9 cellular contexts compared by ENCODE assay signal in genomic region chr2:39121523-39122063, GRCh38. TPM values are rescaled to one million over a fixed set of nuclear protein-coding genes. Genes with fewer than 3 reads are reported as not detected.
DNase-seq lines count a peak whose midpoint lies in the region; ATAC-seq, FAIRE-seq and TF ChIP-seq lines count a peak whose summit lies in the region.
"Had no signal": no experiment of that assay in that cellular context is flagged by ENCODE, and none has a peak within 500 bp of the region (broad histone marks: within the 10 kb centered on the region; RNA-seq: fewer than 3 reads in every experiment).

No MANE protein-coding gene starts in this region.

- H3K9me3 ChIP-seq in RWPE2 (ENCODE audit: severe bottlenecking) (no peaks in the 10 kb centered on the region), psoas muscle (no peaks in the 10 kb centered on the region)

- peak; percentile 58 for DNase-seq in NCI-H82 (lab: John Stamatoyannopoulos, UW)
- DNase-seq in NCI-H82 treated with DMSO at 0.1 percent for 48 hours (lab: John Stamatoyannopoulos, UW; ENCODE audit: unreplicated experiment), result no peak
- DNase-seq in RWPE2 (ENCODE audit: low spot score), result no peak
- DNase-seq in epithelial cell of prostate (ENCODE audit: low read depth, low spot score), result no peak
- no peak for DNase-seq in psoas muscle
- DNase-seq in NAMALWA (ENCODE audit: low spot score), result no peak
- DNase-seq in GM19239 (ENCODE audit: insufficient read length, low spot score), result no peak
- no peak for DNase-seq in stimulated activated CD4-positive, alpha-beta T cell treated with anti-CD3 and anti-CD28 coated beads, Interleukin-4, amount 100 ng/mL, for 24 hours

- H3K4me3 ChIP-seq in RWPE2 (ENCODE audit: severe bottlenecking), result peak overlapping the region; percentile 64
- H3K4me3 ChIP-seq in psoas muscle, result peak overlapping the region; percentile 92

- H3K27me3 ChIP-seq in RWPE2 (ENCODE audit: insufficient read depth, poor library complexity, severe bottlenecking) (no peaks in the 10 kb centered on the region), psoas muscle (ENCODE audit: insufficient read depth in 3 of 3, low read length in 2 of 3) (no peaks in the 10 kb centered on the region)

- intact Hi-C loops in psoas muscle (cut with DNase I), result no loop called here

- 29 to 34% (median 34%) methylated on average over 7 of the region's 7 CpGs for WGBS in psoas muscle, 3 donors

- 0 out of 2 replicates have a peak, but pooled peaks cover 2% of the 10 kb centered on the region for H3K36me3 ChIP-seq in RWPE2 (ENCODE audit: low read depth)
- H3K36me3 ChIP-seq in psoas muscle (ENCODE audit: insufficient read depth in 1 of 2, low read depth in 1 of 2), result no peaks in the 10 kb centered on the region

- H3K4me1 ChIP-seq in RWPE2 (ENCODE audit: insufficient read depth, poor library complexity, severe bottlenecking), result peaks cover 10% of the 10 kb centered on the region
- H3K4me1 ChIP-seq in psoas muscle, result peaks cover 50% of the 10 kb centered on the region

- FAIRE-seq in GM19239 (lab: Jason Lieb, UNC), result no peak
- FAIRE-seq: endometrium had no signal

- no peak for ATAC-seq in RWPE2 (ENCODE audit: low read depth)
- no peak for ATAC-seq in psoas muscle

- no peak for TF ChIP-seq CTCF in RWPE2 (IDR thresholded peaks at IDR 0.05; ENCODE audit: poor library complexity, severe bottlenecking)
- no peak for TF ChIP-seq CTCF in psoas muscle (IDR thresholded peaks at IDR 0.05)

- H3K27ac ChIP-seq in RWPE2 (ENCODE audit: poor library complexity, severe bottlenecking), result peak overlapping the region; percentile 81
- peak overlapping the region; percentile 91 for H3K27ac ChIP-seq in epithelial cell of prostate
- H3K27ac ChIP-seq in psoas muscle, result peak overlapping the region; percentile 94

RNA-seq across cellular contexts. Expression of gene SOS1, which starts 0.7 kb away (rescaled TPM):
- 10 to 100 TPM; 25.4 to 35.7 (median 33.1) TPM for total RNA-seq in psoas muscle
- 10 to 100 TPM in 1 of 3 donors, 1 to 10 TPM in 2; 4.9 to 24.7 (median 8.0) TPM for polyA plus RNA-seq in psoas muscle
